ENCODE assay signal across 8 cellular contexts in genomic region chr7:35038340-35038738, GRCh38. TPM values are rescaled to one million over a fixed set of nuclear protein-coding genes. Genes with fewer than 3 reads are reported as not detected.
A peak's percentile ranks its signal among the peaks of the same experiment; 100 is the strongest.
DNase-seq lines count a peak whose midpoint lies in the region; ATAC-seq and TF ChIP-seq lines count a peak whose summit lies in the region.

No MANE protein-coding gene starts in this region.

- peak overlapping the region; percentile 64 for H3K9ac ChIP-seq in GM23248

- H3K79me2 ChIP-seq in GM23248 (ENCODE audit: insufficient read depth), result peaks cover 31% of the 10 kb centered on the region

- no peak for TF ChIP-seq CTCF in fibroblast of pulmonary artery (IDR thresholded peaks at IDR 0.05; ENCODE audit: low read length, missing control alignments)
- no peak for TF ChIP-seq CTCF in sigmoid colon (IDR thresholded peaks at IDR 0.05)

- H3K27me3 ChIP-seq in GM23248 (replicated peaks; ENCODE audit: insufficient read depth) (no peaks in the 10 kb centered on the region), sigmoid colon (no peaks in the 10 kb centered on the region), aorta (ENCODE audit: control insufficient read depth in 1 of 2, insufficient read depth in 2 of 2, low read length in 1 of 2) (no peaks in the 10 kb centered on the region)

- no peak overlapping the region; the same call in 1 of the 2 replicates for H3K27ac ChIP-seq in GM23248
- peak overlapping the region; percentile 88 to 94 (median 90) for H3K27ac ChIP-seq in sigmoid colon
- no peak overlapping the region for H3K27ac ChIP-seq in aorta (ENCODE audit: low read depth in 1 of 2, low read length in 2 of 2)

- DNase-seq in GM23248 (no peak), T-helper 17 cell (no peak), fibroblast of pulmonary artery (ENCODE audit: low read depth) (no peak), sigmoid colon (no peak), aorta (no peak), HCEC 1CT (no peak), NCI-H2227 (lab: John Stamatoyannopoulos, UW; ENCODE audit: unreplicated experiment) (no peak)

- ATAC-seq in T-helper 17 cell, result no peak
- ATAC-seq in GM18868 (IDR thresholded peaks at IDR 0.05; ENCODE audit: unreplicated experiment), result no peak
- ATAC-seq in aorta (ENCODE audit: low FRiP score), result no peak

- H3K9me3 ChIP-seq in GM23248 (ENCODE audit: low read depth) (no peaks in the 10 kb centered on the region), T-helper 17 cell (ENCODE audit: control insufficient read depth, low read length, poor library complexity, severe bottlenecking) (no peaks in the 10 kb centered on the region), sigmoid colon (no peaks in the 10 kb centered on the region), aorta (ENCODE audit: control insufficient read depth, low read length) (no peaks in the 10 kb centered on the region)

- H3K36me3 ChIP-seq in GM23248 (ENCODE audit: low read depth), result no peaks in the 10 kb centered on the region
- no peaks in the 10 kb centered on the region for H3K36me3 ChIP-seq in sigmoid colon
- no peaks in the 10 kb centered on the region for H3K36me3 ChIP-seq in aorta (ENCODE audit: control insufficient read depth in 1 of 2, insufficient read depth in 2 of 2, low read length in 1 of 2)

- TF ChIP-seq EP300 in sigmoid colon (IDR thresholded peaks at IDR 0.05), result no peak

- WGBS in GM23248 (ENCODE audit: low coverage in 1 of 2, low lambda C conversion rate in 2 of 2, missing lambda C conversion rate in 2 of 2), 2 experiments, result 11 to 13% methylated on average over 8 of the region's 8 CpGs
- WGBS in sigmoid colon, 2 donors, result 13 to 31% methylated on average over 8 of the region's 8 CpGs
- WGBS in aorta, 2 donors, result 12 to 15% methylated on average over 8 of the region's 8 CpGs

- H3K4me3 ChIP-seq in GM23248, result peak overlapping the region; percentile 81
- peak overlapping the region; percentile 63 for H3K4me3 ChIP-seq in fibroblast of pulmonary artery (replicated peaks; ENCODE audit: low read depth, low read length)
- H3K4me3 ChIP-seq in sigmoid colon, result peak overlapping the region; percentile 57 to 71 (median 68)
- peak overlapping the region in 1 of 2 donors; percentile 100 for H3K4me3 ChIP-seq in aorta (ENCODE audit: low read length in 2 of 2)

- peak overlapping the region; percentile 80 for H3K4me2 ChIP-seq in GM23248 (ENCODE audit: unreplicated experiment)

- H3K27ac Mint-ChIP-seq in T-helper 17 cell, result peak overlapping the region; percentile 92

- no peaks in the 10 kb centered on the region for H4K20me1 ChIP-seq in GM23248 (ENCODE audit: insufficient read depth)

- H3K4me1 ChIP-seq in GM23248 (ENCODE audit: insufficient read depth) (peaks cover 23% of the 10 kb centered on the region), sigmoid colon (peaks cover 0 to 24% (median 19%) of the 10 kb centered on the region in 4 donors), aorta (ENCODE audit: control insufficient read depth in 1 of 2, insufficient read depth in 2 of 2, low read length in 2 of 2) (peaks cover 0 to 2% of the 10 kb centered on the region in 2 donors)

- no peaks in the 10 kb centered on the region for H3K9me2 ChIP-seq in GM23248 (ENCODE audit: insufficient read depth)

- H3F3A ChIP-seq in GM23248 (ENCODE audit: insufficient read depth), result peaks cover 19% of the 10 kb centered on the region; the same call in 1 of the 2 replicates

- H3K27me3 Mint-ChIP-seq in T-helper 17 cell, result peaks cover 7% of the 10 kb centered on the region

- H2AFZ ChIP-seq in GM23248, result peak overlapping the region; percentile 94

- H3K36me3 Mint-ChIP-seq in T-helper 17 cell (ENCODE audit: low read depth), result peaks cover 2% of the 10 kb centered on the region

- peaks cover 25% of the 10 kb centered on the region for H3K4me1 Mint-ChIP-seq in T-helper 17 cell

- peak overlapping the region; percentile 93 for H3K4me3 Mint-ChIP-seq in T-helper 17 cell

- intact Hi-C loops in sigmoid colon (cut with DNase I), result loop anchor here (5.0 kb wide), 3 partner anchors 36 to 764 kb away; partner anchors contain the start of gene SEPTIN7
- intact Hi-C loops in aorta (cut with DNase I), result loop anchor here in 1 of 2 donors (5.0 to 10.0 kb wide), 2 partner anchors 36 to 586 kb away; no protein-coding TSS in a partner anchor

- in situ Hi-C loops in GM23248 (cut with MboI), result no loop called here

- no peak for TF ChIP-seq POLR2A in sigmoid colon (IDR thresholded peaks at IDR 0.05)

RNA-seq across cellular contexts. Expression of gene DPY19L1, which starts 1.1 kb away (rescaled TPM):
- 33.5 and 33.8 TPM in 2 replicates for total RNA-seq in GM23248 (2014; rRNA removed; shearing (Covaris generic))
- polyA plus RNA-seq in GM23248 (2016; fragmentation: Nextera tagmentation; extraction: Ambion mirVana), result 3.0 and 3.4 TPM in 2 replicates
- 10 to 100 TPM; 12.2 to 19.4 TPM for total RNA-seq in T-helper 17 cell
- 10 to 100 TPM; 12.1 to 17.1 (median 13.9) TPM for total RNA-seq in sigmoid colon
- 10 to 100 TPM in 1 of 3 donors, 1 to 10 TPM in 2; 1.8 to 10.5 (median 3.5) TPM for polyA plus RNA-seq in sigmoid colon
- total RNA-seq in aorta, result 10 to 100 TPM; 28.8 to 30.8 TPM
- polyA plus RNA-seq in aorta, result 10 to 100 TPM in 1 of 2 donors, 1 to 10 TPM in 1; 4.3 to 10.3 TPM

Comparison
In these comparisons a context has a peak if more than half of its experiments do, and no peak if none do; other contexts are left out.
1. H3K27ac ChIP-seq: peak in sigmoid colon (4 of 4); none in GM23248 (single experiment) and aorta (0 of 2).